23 cellular contexts compared by ENCODE assay signal in genomic region chr9:108724122-108724521, GRCh38.
A peak's percentile ranks its signal among the peaks of the same experiment; 100 is the strongest.
DNase-seq lines count a peak whose midpoint lies in the region; ATAC-seq, FAIRE-seq and TF ChIP-seq lines count a peak whose summit lies in the region.
"Had no signal": no experiment of that assay in that cellular context is flagged by ENCODE, and none has a peak within 500 bp of the region (broad histone marks: within the 10 kb centered on the region; RNA-seq: fewer than 3 reads in every experiment).

No MANE protein-coding gene starts in this region.

- H3K27me3 ChIP-seq in bronchial epithelial cell (ENCODE audit: control insufficient read depth, insufficient read depth, low read length) = no peaks in the 10 kb centered on the region
- H3K27me3 ChIP-seq: BE2C, BLaER1 had no signal

- ATAC-seq in esophagus mucosa = peak; percentile 75
- ATAC-seq in GM21515 (IDR thresholded peaks at IDR 0.05; ENCODE audit: unreplicated experiment) = no peak
- ATAC-seq in HG02763 (IDR thresholded peaks at IDR 0.05; ENCODE audit: unreplicated experiment) = no peak

- no peak for TF ChIP-seq CTCF in bronchial epithelial cell (IDR thresholded peaks at IDR 0.05; ENCODE audit: insufficient read depth, low read length, severe bottlenecking)
- TF ChIP-seq CTCF in epithelial cell of esophagus (IDR thresholded peaks at IDR 0.05; ENCODE audit: insufficient read depth, low read depth, low read length, missing control alignments) = no peak

- DNase-seq in bronchial epithelial cell (ENCODE audit: low read depth) (peak; percentile 75), epithelial cell of esophagus (ENCODE audit: low read depth) (peak; percentile 73), OCI-M2 (lab: John Stamatoyannopoulos, UW; ENCODE audit: unreplicated experiment) (no peak)
- DNase-seq: 8988T; ACHN; BE2C; C1 segment of cervical spinal cord; CD4-positive, alpha-beta memory T cell; CD4-positive, CD25-positive, alpha-beta regulatory T cell; CD8-positive, alpha-beta memory T cell; COR-L47; DMS 273 treated with DMSO at 0.1 percent for 48 hours; DMS153; DMS79 treated with DMSO at 0.1 percent for 48 hours; GF-D8 had no signal

- no peaks in the 10 kb centered on the region for H3K36me3 ChIP-seq in bronchial epithelial cell (ENCODE audit: control insufficient read depth, insufficient read depth, low read length)
- H3K36me3 ChIP-seq: BE2C, BLaER1 had no signal

- FAIRE-seq in bronchial epithelial cell (lab: Jason Lieb, UNC) = no peak
- FAIRE-seq: A204.1, G401.6, GM12891, GM19239 had no signal

- H3K4me3 ChIP-seq in bronchial epithelial cell (ENCODE audit: low read depth, low read length) (no peak overlapping the region), epithelial cell of esophagus (ENCODE audit: low read length) (no peak overlapping the region)
- H3K4me3 ChIP-seq: BLaER1 had no signal
